In the genomic region with DNA sequence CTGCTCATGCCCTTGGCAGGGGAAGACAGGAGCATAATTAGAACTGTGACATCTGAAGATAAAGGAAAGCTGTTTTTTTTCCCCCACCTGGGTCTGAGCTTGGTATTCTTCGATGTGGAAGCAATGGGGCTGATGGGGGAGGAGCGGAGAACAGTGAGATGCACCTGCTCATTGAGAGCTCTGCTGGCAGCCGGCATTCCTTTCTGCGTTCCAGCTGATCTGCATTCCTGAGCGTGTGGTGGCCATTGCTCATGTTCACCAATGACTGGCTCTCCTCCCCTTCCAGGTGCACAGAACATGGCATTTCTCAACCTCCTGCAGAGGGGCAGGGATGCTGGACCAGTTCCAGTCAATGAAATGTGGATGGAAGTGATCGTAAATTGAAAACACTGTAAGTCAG, we compare ENCODE assay signal across 15 cellular contexts.
DNase-seq lines count a peak whose midpoint lies in the region; ATAC-seq and TF ChIP-seq lines count a peak whose summit lies in the region.
"Had no signal": no experiment of that assay in that cellular context is flagged by ENCODE, and none has a peak within 500 bp of the region (broad histone marks: within the 10 kb centered on the region; RNA-seq: fewer than 3 reads in every experiment).

No MANE protein-coding gene starts in this region.

- H3K4me1 Mint-ChIP-seq in brain = peaks cover 26% of the 10 kb centered on the region
- H3K4me1 Mint-ChIP-seq in activated naive CD8-positive, alpha-beta T cell treated with anti-CD3 and anti-CD28 coated beads for 36 hours = no peaks in the 10 kb centered on the region
- no peaks in the 10 kb centered on the region for H3K4me1 Mint-ChIP-seq in stimulated activated naive CD8-positive, alpha-beta T cell treated with anti-CD3 and anti-CD28 coated beads, Interleukin-15, amount 100 ng/mL, for 72 hours

- no peak overlapping the region for H3K4me3 ChIP-seq in mesendoderm (ENCODE audit: low read length)
- H3K4me3 ChIP-seq in suprapubic skin = no peak overlapping the region
- H3K4me3 ChIP-seq: vagina had no signal

- no peak overlapping the region for H4K8ac ChIP-seq in mesendoderm (ENCODE audit: low read depth, low read length)

- H3K36me3 ChIP-seq in mesendoderm (ENCODE audit: control insufficient read depth, insufficient read depth, low read length) (no peaks in the 10 kb centered on the region), suprapubic skin (no peaks in the 10 kb centered on the region)
- H3K36me3 ChIP-seq: vagina had no signal

- no peak overlapping the region for H2BK5ac ChIP-seq in mesendoderm (ENCODE audit: low read length)

- TF ChIP-seq EP300 in suprapubic skin (IDR thresholded peaks at IDR 0.05) = no peak

- no peaks in the 10 kb centered on the region for H3K79me1 ChIP-seq in mesendoderm (ENCODE audit: low read length)

- no CpG with 5 or more reads among the region's 6 CpGs for WGBS in mesendoderm (ENCODE audit: extremely low coverage, insufficient coverage, low lambda C conversion rate)
- 20% methylated on average over 6 of the region's 6 CpGs for WGBS in suprapubic skin

- DNase-seq in DMS53 (lab: John Stamatoyannopoulos, UW) (peak; percentile 95), NCI-H2196 (lab: John Stamatoyannopoulos, UW; ENCODE audit: unreplicated experiment) (peak; percentile 71), mesendoderm (peak; percentile 65), suprapubic skin (ENCODE audit: low spot score in 2 of 2) (no peak), NCI-H446 treated with DMSO at 0.1 percent for 48 hours (lab: John Stamatoyannopoulos, UW) (no peak)
- DNase-seq in activated naive CD8-positive, alpha-beta T cell treated with anti-CD3 and anti-CD28 coated beads for 36 hours = no peak
- DNase-seq in stimulated activated naive CD8-positive, alpha-beta T cell treated with anti-CD3 and anti-CD28 coated beads, Interleukin-15, amount 100 ng/mL, for 72 hours = no peak
- DNase-seq: activated CD8-positive, alpha-beta memory T cell treated with anti-CD3 and anti-CD28 coated beads for 24 hours; activated naive CD4-positive, alpha-beta T cell treated with anti-CD3 and anti-CD28 coated beads, Interleukin-2, amount 50 U/mL, for 16 hours; DND-41; erythroblast; hippocampal formation had no signal

- H3K27me3 ChIP-seq in mesendoderm (ENCODE audit: insufficient read depth, low read length, poor library complexity) = no peaks in the 10 kb centered on the region
- H3K27me3 ChIP-seq in suprapubic skin = peaks cover 10% of the 10 kb centered on the region
- H3K27me3 ChIP-seq: vagina had no signal

- H3K9me3 ChIP-seq in suprapubic skin = no peaks in the 10 kb centered on the region
- H3K9me3 ChIP-seq: vagina had no signal

- no peak for TF ChIP-seq CTCF in brain (conservative IDR thresholded peaks at IDR 0.05)
- TF ChIP-seq CTCF in suprapubic skin (IDR thresholded peaks at IDR 0.05) = no peak

- H3K4me2 ChIP-seq in mesendoderm (ENCODE audit: low read length) = no peak overlapping the region

- H3K18ac ChIP-seq in mesendoderm (ENCODE audit: low read length) = no peak overlapping the region

- H3K27ac Mint-ChIP-seq in brain = peak overlapping the region; percentile 55 to 97 (median 75)
- H3K27ac Mint-ChIP-seq in activated naive CD8-positive, alpha-beta T cell treated with anti-CD3 and anti-CD28 coated beads for 36 hours = no peak overlapping the region
- no peak overlapping the region for H3K27ac Mint-ChIP-seq in stimulated activated naive CD8-positive, alpha-beta T cell treated with anti-CD3 and anti-CD28 coated beads, Interleukin-15, amount 100 ng/mL, for 72 hours

- no peak overlapping the region for H2AK5ac ChIP-seq in mesendoderm (ENCODE audit: low read length)

- no peak overlapping the region for H4K5ac ChIP-seq in mesendoderm (ENCODE audit: low read length)

- no peaks in the 10 kb centered on the region for H3K4me1 ChIP-seq in mesendoderm (ENCODE audit: control insufficient read depth, low read depth, low read length)
- no peaks in the 10 kb centered on the region for H3K4me1 ChIP-seq in suprapubic skin
- H3K4me1 ChIP-seq: vagina had no signal

- H3K27ac ChIP-seq in mesendoderm (ENCODE audit: low read depth, low read length) = no peak overlapping the region
- H3K27ac ChIP-seq in suprapubic skin = no peak overlapping the region
- H3K27ac ChIP-seq: HL-60, vagina had no signal

- no peak for ATAC-seq in stimulated activated naive CD8-positive, alpha-beta T cell treated with anti-CD3 and anti-CD28 coated beads, Interleukin-15, amount 100 ng/mL, for 72 hours

- H3K9me3 Mint-ChIP-seq in brain = peaks cover 6 to 16% (median 7%) of the 10 kb centered on the region in 5 experiments
- H3K9me3 Mint-ChIP-seq in activated naive CD8-positive, alpha-beta T cell treated with anti-CD3 and anti-CD28 coated beads for 36 hours = no peaks in the 10 kb centered on the region
- H3K9me3 Mint-ChIP-seq in stimulated activated naive CD8-positive, alpha-beta T cell treated with anti-CD3 and anti-CD28 coated beads, Interleukin-15, amount 100 ng/mL, for 72 hours = no peaks in the 10 kb centered on the region

- H3K9ac ChIP-seq in mesendoderm (ENCODE audit: low read length) = no peak overlapping the region

- no peak overlapping the region for H3K23ac ChIP-seq in mesendoderm (ENCODE audit: low read length)

- no peak overlapping the region for H2BK120ac ChIP-seq in mesendoderm (ENCODE audit: low read depth, low read length)

- TF ChIP-seq POLR2A in suprapubic skin (IDR thresholded peaks at IDR 0.05) = no peak

- no peak overlapping the region for H3K56ac ChIP-seq in mesendoderm (ENCODE audit: low read length)

- no peaks in the 10 kb centered on the region for H3K36me3 Mint-ChIP-seq in brain
- H3K36me3 Mint-ChIP-seq in activated naive CD8-positive, alpha-beta T cell treated with anti-CD3 and anti-CD28 coated beads for 36 hours = no peaks in the 10 kb centered on the region

- no peak overlapping the region for H3K4ac ChIP-seq in mesendoderm (ENCODE audit: low read depth, low read length)

- H3K79me2 ChIP-seq in mesendoderm (ENCODE audit: control insufficient read depth, insufficient read depth, low read length) = no peaks in the 10 kb centered on the region

- H3K4me3 Mint-ChIP-seq in brain = peak overlapping the region in 1 of 5 experiments; percentile 54
- no peak overlapping the region for H3K4me3 Mint-ChIP-seq in activated naive CD8-positive, alpha-beta T cell treated with anti-CD3 and anti-CD28 coated beads for 36 hours
- no peak overlapping the region for H3K4me3 Mint-ChIP-seq in stimulated activated naive CD8-positive, alpha-beta T cell treated with anti-CD3 and anti-CD28 coated beads, Interleukin-15, amount 100 ng/mL, for 72 hours

- H2BK15ac ChIP-seq in mesendoderm (replicated peaks; ENCODE audit: low read depth) = no peak overlapping the region

- peaks cover 4% of the 10 kb centered on the region for H3K27me3 Mint-ChIP-seq in brain
- peaks cover 8% of the 10 kb centered on the region for H3K27me3 Mint-ChIP-seq in activated naive CD8-positive, alpha-beta T cell treated with anti-CD3 and anti-CD28 coated beads for 36 hours
- H3K27me3 Mint-ChIP-seq in stimulated activated naive CD8-positive, alpha-beta T cell treated with anti-CD3 and anti-CD28 coated beads, Interleukin-15, amount 100 ng/mL, for 72 hours = peaks cover 9% of the 10 kb centered on the region

Comparison
In these comparisons a context has a peak if more than half of its experiments do, and no peak if none do; other contexts are left out.
1. DNase-seq: peak in DMS53 (single experiment), NCI-H2196 (single experiment) and mesendoderm (single experiment); none in activated naive CD8-positive, alpha-beta T cell treated with anti-CD3 and anti-CD28 coated beads for 36 hours (single experiment), suprapubic skin (0 of 2), stimulated activated naive CD8-positive, alpha-beta T cell treated with anti-CD3 and anti-CD28 coated beads, Interleukin-15, amount 100 ng/mL, for 72 hours (0 of 2) and NCI-H446 treated with DMSO at 0.1 percent for 48 hours (single experiment).
2. H3K27ac Mint-ChIP-seq: peak in brain (5 of 5); none in activated naive CD8-positive, alpha-beta T cell treated with anti-CD3 and anti-CD28 coated beads for 36 hours (single experiment) and stimulated activated naive CD8-positive, alpha-beta T cell treated with anti-CD3 and anti-CD28 coated beads, Interleukin-15, amount 100 ng/mL, for 72 hours (0 of 2).